In the genomic region with DNA sequence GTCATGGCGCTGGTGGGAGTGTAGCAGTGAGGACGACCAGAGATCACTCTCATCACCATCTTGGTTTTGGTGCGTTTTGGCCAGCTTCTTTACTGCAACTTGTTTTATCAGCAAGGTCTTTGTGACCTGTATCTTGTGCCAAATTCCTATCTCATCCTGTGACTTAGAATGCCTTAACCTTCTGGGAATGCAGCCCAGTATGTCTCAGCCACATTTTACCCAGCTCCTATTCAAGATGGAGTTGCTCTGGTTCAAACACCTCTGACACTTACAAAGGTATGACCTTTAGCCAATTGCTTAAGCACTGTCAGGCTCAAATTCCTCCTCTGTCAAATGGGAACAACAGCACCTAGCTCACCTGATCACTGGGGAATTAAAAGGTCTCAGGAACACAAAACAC, we compare ENCODE assay signal across 7 cellular contexts.
DNase-seq lines count a peak whose midpoint lies in the region; ATAC-seq, FAIRE-seq and TF ChIP-seq lines count a peak whose summit lies in the region.
"Not testable (repeated sequence)": the region's sequence is repeated elsewhere in the genome, so short reads cannot be mapped to it uniquely, and the experiment has no call there.

No MANE protein-coding gene starts in this region.

- not testable (repeated sequence) for TF ChIP-seq CTCF in AG10803 (conservative IDR thresholded peaks at IDR 0.05; ENCODE audit: low read length); HCT116 (IDR thresholded peaks at IDR 0.05 in 2 of 3, conservative IDR thresholded peaks at IDR 0.05 in 1 of 3; ENCODE audit: borderline replicate concordance in 1 of 3, insufficient read depth in 1 of 3, low read depth in 2 of 3, low read length in 2 of 3); HepG2 (CRISPR knock-in tag; IDR thresholded peaks at IDR 0.05)

- RAD21 ChIA-PET in HCT116 (lab: Charles Lee; ENCODE audit: low non-redundant PET in 1 of 2, low total read pairs in 2 of 2, uncharacterized antibody in 2 of 2, unreplicated experiment in 2 of 2), result not testable (repeated sequence)

- not testable (repeated sequence) for ATAC-seq in HCT116, HepG2

- in situ Hi-C loops in HepG2 (cut with HindIII; ENCODE audit: extremely low pct_ligation_motif_present, low pct_unique_long_range_greater_than_20kb), result not testable (repeated sequence)

- not testable (repeated sequence) for H3K9me2 ChIP-seq in HCT116 (ENCODE audit: insufficient read depth)

- TF ChIP-seq POLR2A in HCT116 (IDR thresholded peaks at IDR 0.05; ENCODE audit: borderline replicate concordance, extremely low read depth, insufficient read depth, insufficient read length); HepG2 (IDR thresholded peaks at IDR 0.05; ENCODE audit: insufficient read depth in 1 of 2, low read depth in 2 of 2, low read length in 2 of 2): not testable (repeated sequence)

- H3K9ac ChIP-seq in HCT116 (ENCODE audit: low read length); HepG2 (ENCODE audit: insufficient read depth, low read depth, low read length): not testable (repeated sequence)

- not testable (repeated sequence) for BruUV-seq in HCT116 (replicated peaks; lab: Mats Ljungman, UMichigan); HepG2 (replicated peaks; lab: Mats Ljungman, UMichigan)

- DNase-seq in AG10803 (ENCODE audit: low read depth) (peak; percentile 24), LoVo (ENCODE audit: low spot score) (peak; percentile 38), ecto neural progenitor cell (ENCODE audit: low spot score) (peak; percentile 0)
- not testable (repeated sequence) for DNase-seq in HCT116 (ENCODE audit: low read depth, low spot score); HepG2 (ENCODE audit: low spot score)
- DNase-seq in activated CD8-positive, alpha-beta memory T cell treated with anti-CD3 and anti-CD28 coated beads for 24 hours, result peak; percentile 38
- peak; percentile 6 for DNase-seq in stimulated activated CD8-positive, alpha-beta memory T cell treated with anti-CD3 and anti-CD28 coated beads, Interleukin-4, amount 100 ng/mL, for 48 hours

- WGBS in HepG2 (ENCODE audit: low lambda C conversion rate), result 58% methylated on average over 3 of the region's 3 CpGs

- not testable (repeated sequence) for H3K36me3 ChIP-seq in HCT116 (ENCODE audit: control insufficient read depth in 1 of 2, insufficient read depth in 2 of 2, low read length in 2 of 2); HepG2 (replicated peaks in 1 of 2; ENCODE audit: control insufficient read depth in 1 of 2, insufficient read depth in 2 of 2, low read length in 2 of 2)

- not testable (repeated sequence) for TF ChIP-seq RAD21 in HCT116 (IDR thresholded peaks at IDR 0.05; ENCODE audit: low read depth); HepG2 (CRISPR knock-in tag; IDR thresholded peaks at IDR 0.05)

- H2AFZ ChIP-seq in HCT116 (ENCODE audit: low read depth, low read length, poor library complexity, severe bottlenecking); HepG2 (ENCODE audit: low read length): not testable (repeated sequence)

- not testable (repeated sequence) for H3K27me3 ChIP-seq in HCT116 (ENCODE audit: insufficient read depth, low read length); HepG2 (ENCODE audit: control insufficient read depth in 1 of 2, insufficient read depth in 2 of 2, low read length in 2 of 2)

- not testable (repeated sequence) for TF ChIP-seq EP300 in HepG2 (IDR thresholded peaks at IDR 0.05; ENCODE audit: low read depth in 2 of 2, low read length in 2 of 2); HepG2 (CRISPR knock-in tag; IDR thresholded peaks at IDR 0.05; ENCODE audit: borderline replicate concordance)

- FAIRE-seq in HepG2 (lab: Jason Lieb, UNC), result not testable (repeated sequence)

- CTCF ChIA-PET in HCT116 (lab: Charles Lee); HepG2 (lab: Yijun Ruan, JAX; ENCODE audit: low intra/inter-chr PET ratio, low total read pairs): not testable (repeated sequence)

- H3K27ac ChIP-seq in HCT116 (ENCODE audit: low read depth, low read length); HepG2 (ENCODE audit: extremely low read length, insufficient read depth, low read length): not testable (repeated sequence)

- intact Hi-C loops in HCT116 (cut with micrococcal nuclease); HepG2 (cut with micrococcal nuclease; ENCODE audit: unreplicated experiment): not testable (repeated sequence)

- POLR2A ChIA-PET in HCT116 (lab: Charles Lee); HepG2 (lab: Yijun Ruan, JAX): not testable (repeated sequence)

- H3K79me2 ChIP-seq in HCT116 (ENCODE audit: insufficient read depth, low read length); HepG2 (ENCODE audit: insufficient read depth, low read length): not testable (repeated sequence)

- peak overlapping the region; percentile 18; the same call in 1 of the 2 replicates for H3K4me2 ChIP-seq in HCT116 (ENCODE audit: low read length)
- H3K4me2 ChIP-seq in HepG2 (ENCODE audit: low read depth, low read length), result not testable (repeated sequence)

- H3K4me3 ChIP-seq in AG10803 (ENCODE audit: low read length); HCT116 (replicated peaks in 1 of 2; ENCODE audit: low read depth in 1 of 2, low read length in 2 of 2); HepG2 (replicated peaks in 1 of 3; ENCODE audit: insufficient read depth in 1 of 3, low read depth in 2 of 3, low read length in 3 of 3): not testable (repeated sequence)

- H3K4me1 ChIP-seq in HCT116 (ENCODE audit: control insufficient read depth in 1 of 2, insufficient read depth in 2 of 2, low read length in 2 of 2), result peaks cover 3 to 19% of the 10 kb centered on the region in 2 experiments; a peak in 3 of 4 replicates
- not testable (repeated sequence) for H3K4me1 ChIP-seq in HepG2 (ENCODE audit: insufficient read depth, low read length)

- H3K9me3 ChIP-seq in HCT116 (ENCODE audit: control insufficient read depth in 1 of 2, insufficient read depth in 1 of 2, low read depth in 1 of 2, low read length in 2 of 2); HepG2 (ENCODE audit: low read length): not testable (repeated sequence)

- H4K20me1 ChIP-seq in HCT116 (ENCODE audit: insufficient read depth); HepG2 (ENCODE audit: insufficient read depth, low read length): not testable (repeated sequence)

TF ChIP-seq in HepG2, 621 proteins besides CTCF, POLR2A, EP300 and RAD21:
- TF ChIP-seq TBX3 (IDR thresholded peaks at IDR 0.05; ENCODE audit: borderline replicate concordance), result peak; percentile 5; the same call in 1 of the 2 replicates
TF ChIP-seq in HepG2: peak in this region for 1; not testable (repeated sequence) for 620.
